ENCODE assay signal across 13 cellular contexts in genomic region chr5:52786391-52786790, GRCh38. TPM values are rescaled to one million over a fixed set of nuclear protein-coding genes. Genes with fewer than 3 reads are reported as not detected.
DNase-seq lines count a peak whose midpoint lies in the region; ATAC-seq and TF ChIP-seq lines count a peak whose summit lies in the region.
"Had no signal": no experiment of that assay in that cellular context is flagged by ENCODE, and none has a peak within 500 bp of the region (broad histone marks: within the 10 kb centered on the region; RNA-seq: fewer than 3 reads in every experiment).

No MANE protein-coding gene starts in this region.

- H3K27me3 Mint-ChIP-seq in central memory CD8-positive, alpha-beta T cell: peaks cover 12% of the 10 kb centered on the region
- H3K27me3 Mint-ChIP-seq in progenitor cell of endocrine pancreas: peaks cover 4% of the 10 kb centered on the region

- DNase-seq in left ventricle myocardium inferior: no peak
- no peak for DNase-seq in Right ventricle myocardium superior
- DNase-seq in central memory CD8-positive, alpha-beta T cell (ENCODE audit: low spot score in 2 of 2): no peak
- DNase-seq in upper lobe of right lung: no peak
- no peak for DNase-seq in KG1 (lab: John Stamatoyannopoulos, UW)
- DNase-seq in progenitor cell of endocrine pancreas (ENCODE audit: low spot score, unreplicated experiment): no peak
- DNase-seq: DMS79; hippocampal formation; NK-92 treated with Interleukin-12 subunit alpha and Interleukin-12 subunit beta, amount 100 ng/mL, for 24 hours had no signal

- H3K4me1 ChIP-seq in left ventricle myocardium inferior: peaks cover 46% of the 10 kb centered on the region
- H3K4me1 ChIP-seq in muscle layer of duodenum (ENCODE audit: control insufficient read depth in 1 of 2, insufficient read depth in 2 of 2, low read length in 2 of 2): peaks cover 4 to 7% of the 10 kb centered on the region in 2 donors
- H3K4me1 ChIP-seq in upper lobe of right lung: peaks cover 7% of the 10 kb centered on the region

- TF ChIP-seq CTCF in left ventricle myocardium inferior (IDR thresholded peaks at IDR 0.05; ENCODE audit: borderline replicate concordance) (no peak), upper lobe of right lung (IDR thresholded peaks at IDR 0.05) (no peak), progenitor cell of endocrine pancreas (IDR thresholded peaks at IDR 0.05; ENCODE audit: unreplicated experiment) (no peak)

- H3K27me3 ChIP-seq in left ventricle myocardium inferior (ENCODE audit: low read depth): no peaks in the 10 kb centered on the region
- H3K27me3 ChIP-seq in muscle layer of duodenum (ENCODE audit: low read depth, low read length): no peaks in the 10 kb centered on the region
- no peaks in the 10 kb centered on the region for H3K27me3 ChIP-seq in upper lobe of right lung

- H3K36me3 ChIP-seq in left ventricle myocardium inferior (no peaks in the 10 kb centered on the region), muscle layer of duodenum (ENCODE audit: control insufficient read depth in 1 of 2, insufficient read depth in 2 of 2, low read length in 2 of 2) (no peaks in the 10 kb centered on the region), upper lobe of right lung (no peaks in the 10 kb centered on the region)

- H3K4me3 Mint-ChIP-seq in central memory CD8-positive, alpha-beta T cell: peak overlapping the region; percentile 91
- no peak overlapping the region for H3K4me3 Mint-ChIP-seq in progenitor cell of endocrine pancreas (ENCODE audit: low read depth)

- no peak overlapping the region for H3K27ac Mint-ChIP-seq in central memory CD8-positive, alpha-beta T cell (ENCODE audit: low read depth)
- no peak overlapping the region for H3K27ac Mint-ChIP-seq in progenitor cell of endocrine pancreas
- H3K27ac Mint-ChIP-seq: activated naive CD4-positive, alpha-beta T cell treated with anti-CD3 and anti-CD28 coated beads, Interleukin-2, amount 10 ng/mL, durations not matched to agents 7 days and 5 days; memory B cell had no signal

- intact Hi-C loops in left ventricle myocardium inferior (cut with micrococcal nuclease) (loop anchor here (5.0 to 10.0 kb wide), 2 partner anchors 82 to 131 kb away; no protein-coding TSS in a partner anchor), Right ventricle myocardium superior (cut with DNase I) (loop anchor here (5.0 to 10.0 kb wide), 2 partner anchors 92 to 131 kb away; no protein-coding TSS in a partner anchor), upper lobe of right lung (cut with DNase I) (no loop called here)

- H3K27ac ChIP-seq in left ventricle myocardium inferior (replicated peaks): peak overlapping the region; percentile 91
- H3K27ac ChIP-seq in muscle layer of duodenum (ENCODE audit: low read length): peak overlapping the region; percentile 94
- peak overlapping the region; percentile 85 for H3K27ac ChIP-seq in upper lobe of right lung

- H3K36me3 Mint-ChIP-seq in central memory CD8-positive, alpha-beta T cell (ENCODE audit: insufficient read depth): no peaks in the 10 kb centered on the region
- H3K36me3 Mint-ChIP-seq in progenitor cell of endocrine pancreas (ENCODE audit: insufficient read depth): no peaks in the 10 kb centered on the region
- H3K36me3 Mint-ChIP-seq: activated naive CD4-positive, alpha-beta T cell treated with anti-CD3 and anti-CD28 coated beads, Interleukin-2, amount 10 ng/mL, durations not matched to agents 7 days and 5 days; memory B cell had no signal

- H3K4me1 Mint-ChIP-seq in central memory CD8-positive, alpha-beta T cell: peaks cover 34% of the 10 kb centered on the region
- H3K4me1 Mint-ChIP-seq in progenitor cell of endocrine pancreas (ENCODE audit: low read depth): peaks cover 21% of the 10 kb centered on the region

- H3K9me3 ChIP-seq in left ventricle myocardium inferior (replicated peaks) (no peaks in the 10 kb centered on the region), muscle layer of duodenum (ENCODE audit: control insufficient read depth in 1 of 2, low read length in 2 of 2) (no peaks in the 10 kb centered on the region), upper lobe of right lung (no peaks in the 10 kb centered on the region)

- ATAC-seq in Right ventricle myocardium superior (ENCODE audit: poor library complexity) (no peak), upper lobe of right lung (no peak), GM21528 (IDR thresholded peaks at IDR 0.05; ENCODE audit: low FRiP score, unreplicated experiment) (no peak)
- no peak for ATAC-seq in central memory CD8-positive, alpha-beta T cell (replicated peaks; ENCODE audit: extremely low read depth, poor library complexity, severe bottlenecking)

- H3K9me3 Mint-ChIP-seq in central memory CD8-positive, alpha-beta T cell: no peaks in the 10 kb centered on the region
- no peaks in the 10 kb centered on the region for H3K9me3 Mint-ChIP-seq in progenitor cell of endocrine pancreas (ENCODE audit: low read depth)
- H3K9me3 Mint-ChIP-seq: activated naive CD4-positive, alpha-beta T cell treated with anti-CD3 and anti-CD28 coated beads, Interleukin-2, amount 10 ng/mL, durations not matched to agents 7 days and 5 days; memory B cell had no signal

- H3K4me3 ChIP-seq in left ventricle myocardium inferior (peak overlapping the region; percentile 75), muscle layer of duodenum (ENCODE audit: low read depth in 1 of 2, low read length in 2 of 2) (peak overlapping the region; percentile 75 to 83), upper lobe of right lung (no peak overlapping the region)

RNA-seq across cellular contexts. Expression of gene ITGA1, which starts 1.3 kb away (rescaled TPM):
- total RNA-seq in left ventricle myocardium inferior (28.4 TPM), Right ventricle myocardium superior (23.6 TPM), upper lobe of right lung (94.8 TPM), progenitor cell of endocrine pancreas (6.4 and 7.8 TPM in 2 replicates)

RNA-seq across cellular contexts. Expression of gene PELO, which starts 1.3 kb away (rescaled TPM):
- 19.7 TPM for total RNA-seq in left ventricle myocardium inferior
- 16.9 TPM for total RNA-seq in Right ventricle myocardium superior
- 41.3 TPM for total RNA-seq in upper lobe of right lung
- total RNA-seq in progenitor cell of endocrine pancreas: 11.0 and 11.8 TPM in 2 replicates
